In genomic region chr4:163228648-163229047, GRCh38 we compare ENCODE assay signal across 39 cellular contexts.
"Had no signal": no experiment of that assay in that cellular context is flagged by ENCODE, and none has a peak within 500 bp of the region (broad histone marks: within the 10 kb centered on the region; RNA-seq: fewer than 3 reads in every experiment).

No MANE protein-coding gene starts in this region.

- H3K4me1 Mint-ChIP-seq: activated naive CD4-positive, alpha-beta T cell treated with anti-CD3 and anti-CD28 coated beads, Interleukin-2, amount 10 ng/mL, durations not matched to agents 7 days and 5 days; activated naive CD4-positive, alpha-beta T cell treated with anti-CD3 and anti-CD28 coated beads, Interleukin-2, amount 50 U/mL, for 24 hours; activated naive CD8-positive, alpha-beta T cell treated with anti-CD3 and anti-CD28 coated beads for 36 hours; activated naive CD8-positive, alpha-beta T cell treated with anti-CD3 and anti-CD28 coated beads, Interleukin-2, amount 10 ng/mL, durations not matched to agents 7 days and 5 days; activated naive CD8-positive, alpha-beta T cell treated with anti-CD3 and anti-CD28 coated beads, Interleukin-2, amount 50 U/mL, for 24 hours; activated T-helper 17 cell treated with anti-CD3 and anti-CD28 coated beads, Interleukin-2, amount 50 U/mL, for 72 hours; brain; central memory CD8-positive, alpha-beta T cell had no signal

- H3K27me3 ChIP-seq: adrenal gland, ascending aorta, body of pancreas, brain microvascular endothelial cell, breast epithelium, cardiac muscle cell had no signal

- H3K9me3 ChIP-seq: adrenal gland, ascending aorta, body of pancreas had no signal

- H3K4me3 Mint-ChIP-seq: activated naive CD4-positive, alpha-beta T cell treated with anti-CD3 and anti-CD28 coated beads for 36 hours; activated naive CD4-positive, alpha-beta T cell treated with anti-CD3 and anti-CD28 coated beads, Interleukin-2, amount 10 ng/mL, durations not matched to agents 7 days and 5 days; activated naive CD4-positive, alpha-beta T cell treated with anti-CD3 and anti-CD28 coated beads, Interleukin-2, amount 50 U/mL, for 24 hours; activated naive CD8-positive, alpha-beta T cell; activated naive CD8-positive, alpha-beta T cell treated with anti-CD3 and anti-CD28 coated beads for 36 hours; activated naive CD8-positive, alpha-beta T cell treated with anti-CD3 and anti-CD28 coated beads, Interleukin-2, amount 10 ng/mL, durations not matched to agents 7 days and 5 days; activated naive CD8-positive, alpha-beta T cell treated with anti-CD3 and anti-CD28 coated beads, Interleukin-2, amount 50 U/mL, for 24 hours; activated T-cell treated with anti-CD3 and anti-CD28 coated beads, Interleukin-2, amount 50 U/mL, for 24 hours; activated T-cell treated with anti-CD3 and anti-CD28 coated beads, Interleukin-2, amount 50 U/mL, for 4 hours; activated T-cell treated with anti-CD3 and anti-CD28 coated beads, Interleukin-2, amount 50 U/mL, for 72 hours; activated T-helper 1 cell treated with anti-CD3 and anti-CD28 coated beads, Interleukin-12 subunit alpha, Interleukin-12 subunit beta, Interleukin-2, Interleukin-4 antibody, amounts not matched to agents 30 ng/mL and 10 ng/mL and 1 ng/mL, durations not matched to agents 14 hours and 24 hours and 36 hours; activated T-helper 17 cell treated with anti-CD3 and anti-CD28 coated beads, Interleukin-2, amount 50 U/mL, for 72 hours; brain; central memory CD8-positive, alpha-beta T cell had no signal

- H3K9me3 Mint-ChIP-seq: activated naive CD4-positive, alpha-beta T cell treated with anti-CD3 and anti-CD28 coated beads, Interleukin-2, amount 10 ng/mL, durations not matched to agents 7 days and 5 days; activated T-helper 1 cell treated with anti-CD3 and anti-CD28 coated beads, Interleukin-12 subunit alpha, Interleukin-12 subunit beta, Interleukin-2, Interleukin-4 antibody, amounts not matched to agents 30 ng/mL and 10 ng/mL and 1 ng/mL, durations not matched to agents 14 hours and 24 hours and 36 hours; activated T-helper 2 cell treated with anti-CD3 and anti-CD28 coated beads, Interferon-gamma antibody, Interleukin-2, Interleukin-4, amounts not matched to agents 10 μg/mL and 5 μg/mL and 100 μg/mL, durations not matched to agents 14 hours and 24 hours and 36 hours had no signal

- H3K27ac ChIP-seq: adrenal gland, ascending aorta, body of pancreas, brain microvascular endothelial cell, breast epithelium, cardiac muscle cell had no signal

- H3K27ac Mint-ChIP-seq: activated naive CD4-positive, alpha-beta T cell treated with anti-CD3 and anti-CD28 coated beads for 36 hours; activated naive CD4-positive, alpha-beta T cell treated with anti-CD3 and anti-CD28 coated beads, Interleukin-2, amount 10 ng/mL, durations not matched to agents 7 days and 5 days; activated naive CD4-positive, alpha-beta T cell treated with anti-CD3 and anti-CD28 coated beads, Interleukin-2, amount 50 U/mL, for 24 hours; activated naive CD4-positive, alpha-beta T cell treated with anti-CD3 and anti-CD28 coated beads, Interleukin-2, amount 50 U/mL, for 72 hours; activated naive CD8-positive, alpha-beta T cell; activated naive CD8-positive, alpha-beta T cell treated with anti-CD3 and anti-CD28 coated beads for 36 hours; activated naive CD8-positive, alpha-beta T cell treated with anti-CD3 and anti-CD28 coated beads, Interleukin-2, amount 10 ng/mL, durations not matched to agents 7 days and 5 days; activated naive CD8-positive, alpha-beta T cell treated with anti-CD3 and anti-CD28 coated beads, Interleukin-2, amount 50 U/mL, for 24 hours; activated T-cell treated with anti-CD3 and anti-CD28 coated beads, Interleukin-2, amount 50 U/mL, for 24 hours; activated T-cell treated with anti-CD3 and anti-CD28 coated beads, Interleukin-2, amount 50 U/mL, for 72 hours; activated T-helper 1 cell treated with anti-CD3 and anti-CD28 coated beads, Interleukin-12 subunit alpha, Interleukin-12 subunit beta, Interleukin-2, Interleukin-4 antibody, amounts not matched to agents 30 ng/mL and 10 ng/mL and 1 ng/mL, durations not matched to agents 14 hours and 24 hours and 36 hours; activated T-helper 17 cell treated with anti-CD3 and anti-CD28 coated beads, Interleukin-2, amount 50 U/mL, for 72 hours; activated T-helper 2 cell treated with anti-CD3 and anti-CD28 coated beads, Interferon-gamma antibody, Interleukin-2, Interleukin-4, amounts not matched to agents 10 μg/mL and 5 μg/mL and 100 μg/mL, durations not matched to agents 14 hours and 24 hours and 36 hours; brain had no signal

- H3K4me3 ChIP-seq: adrenal gland, ascending aorta, body of pancreas, breast epithelium, cardiac muscle cell had no signal

- DNase-seq: activated effector memory CD4-positive, alpha-beta T cell treated with anti-CD3 and anti-CD28 coated beads, Interleukin-2, amount 50 U/mL, for 16 hours; activated effector memory CD4-positive, alpha-beta T cell treated with Interleukin-2 at 50 U/mL for 16 hours; activated gamma-delta T cell; activated gamma-delta T cell treated with Interleukin-2 at 50 U/mL for 16 hours; activated naive CD4-positive, alpha-beta T cell; activated naive CD4-positive, alpha-beta T cell treated with anti-CD3 and anti-CD28 coated beads for 36 hours; activated naive CD4-positive, alpha-beta T cell treated with anti-CD3 and anti-CD28 coated beads, Interleukin-2, amount 10 ng/mL, durations not matched to agents 7 days and 5 days; activated naive CD4-positive, alpha-beta T cell treated with anti-CD3 and anti-CD28 coated beads, Interleukin-2, amount 50 U/mL, for 16 hours; activated naive CD4-positive, alpha-beta T cell treated with Interleukin-2 at 50 U/mL for 16 hours; activated naive CD8-positive, alpha-beta T cell treated with anti-CD3 and anti-CD28 coated beads for 36 hours; activated naive CD8-positive, alpha-beta T cell treated with anti-CD3 and anti-CD28 coated beads, Interleukin-2, amount 10 ng/mL, durations not matched to agents 7 days and 5 days; activated naive CD8-positive, alpha-beta T cell treated with anti-CD3 and anti-CD28 coated beads, Interleukin-2, amount 50 U/mL, for 24 hours; activated T-cell treated with anti-CD3 and anti-CD28 coated beads, Interleukin-2, amount 50 U/mL, for 24 hours; activated T-cell treated with anti-CD3 and anti-CD28 coated beads, Interleukin-2, amount 50 U/mL, for 4 hours; activated T-cell treated with anti-CD3 and anti-CD28 coated beads, Interleukin-2, amount 50 U/mL, for 48 hours; activated T-cell treated with anti-CD3 and anti-CD28 coated beads, Interleukin-2, amount 50 U/mL, for 72 hours; adrenal gland; amniotic stem cell; amygdala; anterior cingulate cortex; aorta; body of pancreas; brain microvascular endothelial cell; caudate nucleus; central memory CD4-positive, alpha-beta T cell; cerebellar nuclear complex had no signal

- H3K27me3 Mint-ChIP-seq: activated naive CD4-positive, alpha-beta T cell treated with anti-CD3 and anti-CD28 coated beads, Interleukin-2, amount 10 ng/mL, durations not matched to agents 7 days and 5 days; activated naive CD8-positive, alpha-beta T cell; activated naive CD8-positive, alpha-beta T cell treated with anti-CD3 and anti-CD28 coated beads, Interleukin-2, amount 10 ng/mL, durations not matched to agents 7 days and 5 days; brain; central memory CD8-positive, alpha-beta T cell had no signal

- H3K36me3 Mint-ChIP-seq: activated naive CD4-positive, alpha-beta T cell treated with anti-CD3 and anti-CD28 coated beads, Interleukin-2, amount 10 ng/mL, durations not matched to agents 7 days and 5 days; activated naive CD4-positive, alpha-beta T cell treated with anti-CD3 and anti-CD28 coated beads, Interleukin-2, amount 50 U/mL, for 24 hours; activated naive CD4-positive, alpha-beta T cell treated with anti-CD3 and anti-CD28 coated beads, Interleukin-2, amount 50 U/mL, for 72 hours; activated naive CD8-positive, alpha-beta T cell; activated naive CD8-positive, alpha-beta T cell treated with anti-CD3 and anti-CD28 coated beads for 36 hours; activated naive CD8-positive, alpha-beta T cell treated with anti-CD3 and anti-CD28 coated beads, Interleukin-2, amount 10 ng/mL, durations not matched to agents 7 days and 5 days; brain had no signal

- ATAC-seq: activated naive CD4-positive, alpha-beta T cell treated with anti-CD3 and anti-CD28 coated beads, Interleukin-2, amount 50 U/mL, for 72 hours; activated naive CD8-positive, alpha-beta T cell treated with anti-CD3 and anti-CD28 coated beads, Interleukin-2, amount 50 U/mL, for 24 hours; activated T-cell treated with anti-CD3 and anti-CD28 coated beads, Interleukin-2, amount 50 U/mL, for 4 hours; activated T-cell treated with anti-CD3 and anti-CD28 coated beads, Interleukin-2, amount 50 U/mL, for 72 hours; activated T-helper 17 cell treated with anti-CD3 and anti-CD28 coated beads, Interleukin-2, amount 50 U/mL, for 72 hours; body of pancreas had no signal

- FAIRE-seq: astrocyte, bronchial epithelial cell had no signal

- H3K4me1 ChIP-seq: adrenal gland, ascending aorta, body of pancreas, breast epithelium had no signal

- H3K36me3 ChIP-seq: adrenal gland, ascending aorta, brain microvascular endothelial cell, breast epithelium, cardiac muscle cell had no signal
